14 cellular contexts compared by ENCODE assay signal in genomic region chr7:139650429-139651100, GRCh38.
DNase-seq lines count a peak whose midpoint lies in the region; ATAC-seq, FAIRE-seq and TF ChIP-seq lines count a peak whose summit lies in the region.
"Had no signal": no experiment of that assay in that cellular context is flagged by ENCODE, and none has a peak within 500 bp of the region (broad histone marks: within the 10 kb centered on the region; RNA-seq: fewer than 3 reads in every experiment).

No MANE protein-coding gene starts in this region.

- DNase-seq in Daoy (ENCODE audit: low read depth) (peak; percentile 39), body of pancreas (no peak), immature natural killer cell (peak in 2 of 3 donors; percentile 33 to 36), prostate gland (ENCODE audit: low spot score) (no peak), WERI-Rb-1 (no peak), T1000 (lab: John Stamatoyannopoulos, UW) (no peak), frontal cortex (ENCODE audit: low spot score in 2 of 2) (no peak), COLO668 (lab: John Stamatoyannopoulos, UW; ENCODE audit: unreplicated experiment) (no peak)
- DNase-seq: activated CD4-positive, alpha-beta T cell treated with anti-CD3 and anti-CD28 coated beads for 36 hours; activated naive CD8-positive, alpha-beta T cell treated with anti-CD3 and anti-CD28 coated beads, Interleukin-2, amount 10 ng/mL, durations not matched to agents 7 days and 5 days; cerebellar nuclear complex; erythroblast; NCI-H2081 treated with DMSO at 0.1 percent for 48 hours had no signal

- H3K4me1 ChIP-seq in body of pancreas (peaks cover 43% of the 10 kb centered on the region), prostate gland (replicated peaks) (peaks cover 11% of the 10 kb centered on the region)

- no peaks in the 10 kb centered on the region for H3K9me3 Mint-ChIP-seq in immature natural killer cell
- H3K9me3 Mint-ChIP-seq: activated naive CD8-positive, alpha-beta T cell treated with anti-CD3 and anti-CD28 coated beads, Interleukin-2, amount 10 ng/mL, durations not matched to agents 7 days and 5 days; T-helper 1 cell treated with Interleukin-12 subunit alpha and Interleukin-12 subunit beta and Interleukin-4 antibody, amounts not matched to agents 30 μg/mL and 1 μg/mL, for 36 hours had no signal

- H3K4me3 ChIP-seq in body of pancreas (no peak overlapping the region), prostate gland (no peak overlapping the region), WERI-Rb-1 (ENCODE audit: low read depth, low read length) (no peak overlapping the region)

- peak; percentile 19 for ATAC-seq in body of pancreas
- ATAC-seq: activated CD4-positive, alpha-beta T cell treated with anti-CD3 and anti-CD28 coated beads for 36 hours had no signal

- peak overlapping the region; percentile 43 to 75 (median 56) for H3K4me3 Mint-ChIP-seq in immature natural killer cell
- H3K4me3 Mint-ChIP-seq: activated CD4-positive, alpha-beta T cell treated with anti-CD3 and anti-CD28 coated beads for 36 hours; activated naive CD8-positive, alpha-beta T cell treated with anti-CD3 and anti-CD28 coated beads, Interleukin-2, amount 10 ng/mL, durations not matched to agents 7 days and 5 days; T-helper 1 cell treated with Interleukin-12 subunit alpha and Interleukin-12 subunit beta and Interleukin-4 antibody, amounts not matched to agents 30 μg/mL and 1 μg/mL, for 36 hours had no signal

- H3K27ac Mint-ChIP-seq in immature natural killer cell, result peak overlapping the region; percentile 87 to 94 (median 91)
- H3K27ac Mint-ChIP-seq: activated CD4-positive, alpha-beta T cell treated with anti-CD3 and anti-CD28 coated beads for 36 hours; activated naive CD8-positive, alpha-beta T cell treated with anti-CD3 and anti-CD28 coated beads, Interleukin-2, amount 10 ng/mL, durations not matched to agents 7 days and 5 days; T-helper 1 cell treated with Interleukin-12 subunit alpha and Interleukin-12 subunit beta and Interleukin-4 antibody, amounts not matched to agents 30 μg/mL and 1 μg/mL, for 36 hours had no signal

- H3K27ac ChIP-seq in body of pancreas (peak overlapping the region in 2 of 4 donors; percentile 27 to 33), prostate gland (peak overlapping the region; percentile 24 to 46), WERI-Rb-1 (no peak overlapping the region)

- no peaks in the 10 kb centered on the region for H3K36me3 ChIP-seq in body of pancreas (replicated peaks in 1 of 2; ENCODE audit: insufficient read depth in 1 of 2, low read depth in 2 of 2)
- H3K36me3 ChIP-seq in prostate gland, result no peaks in the 10 kb centered on the region
- H3K36me3 ChIP-seq in WERI-Rb-1, result peaks cover 28% of the 10 kb centered on the region

- H3K27me3 Mint-ChIP-seq in immature natural killer cell (ENCODE audit: low read depth in 3 of 3), result peaks cover 2 to 7% (median 6%) of the 10 kb centered on the region in 3 donors
- H3K27me3 Mint-ChIP-seq: activated CD4-positive, alpha-beta T cell treated with anti-CD3 and anti-CD28 coated beads for 36 hours; activated naive CD8-positive, alpha-beta T cell treated with anti-CD3 and anti-CD28 coated beads, Interleukin-2, amount 10 ng/mL, durations not matched to agents 7 days and 5 days had no signal

- TF ChIP-seq POLR2A in body of pancreas (IDR thresholded peaks at IDR 0.05) (no peak), prostate gland (IDR thresholded peaks at IDR 0.05) (no peak)

- no peaks in the 10 kb centered on the region for H3K27me3 ChIP-seq in body of pancreas
- H3K27me3 ChIP-seq in prostate gland (replicated peaks; ENCODE audit: insufficient read depth), result no peaks in the 10 kb centered on the region
- H3K27me3 ChIP-seq in WERI-Rb-1 (ENCODE audit: insufficient read depth, low read depth, severe bottlenecking), result no peaks in the 10 kb centered on the region

- peaks cover 77 to 84% of the 10 kb centered on the region in 2 donors for H3K4me1 Mint-ChIP-seq in immature natural killer cell

- H3K9me3 ChIP-seq in body of pancreas (no peaks in the 10 kb centered on the region), prostate gland (no peaks in the 10 kb centered on the region), WERI-Rb-1 (ENCODE audit: severe bottlenecking) (no peaks in the 10 kb centered on the region)

- WGBS in body of pancreas, 2 donors, result 71 to 79% methylated on average over 8 to 12 of the region's 12 CpGs
- WGBS in prostate gland, result 73% methylated on average over 12 of the region's 12 CpGs

- TF ChIP-seq CTCF in body of pancreas (IDR thresholded peaks at IDR 0.05) (no peak), prostate gland (IDR thresholded peaks at IDR 0.05) (no peak), WERI-Rb-1 (IDR thresholded peaks at IDR 0.05; ENCODE audit: low read depth, low read length) (no peak)

- no peak for FAIRE-seq in frontal cortex (lab: Jason Lieb, UNC)

- H3K36me3 Mint-ChIP-seq in immature natural killer cell, result peaks cover 0 to 3% (median 3%) of the 10 kb centered on the region in 3 donors
- H3K36me3 Mint-ChIP-seq: activated naive CD8-positive, alpha-beta T cell treated with anti-CD3 and anti-CD28 coated beads, Interleukin-2, amount 10 ng/mL, durations not matched to agents 7 days and 5 days had no signal

- intact Hi-C loops in body of pancreas (cut with DNase I) (no loop called here), prostate gland (cut with DNase I) (no loop called here)

Comparison
In these comparisons a context has a peak if more than half of its experiments do, and no peak if none do; other contexts are left out.
1. DNase-seq: peak in Daoy (single experiment) and immature natural killer cell (2 of 3); none in body of pancreas (0 of 4), prostate gland (single experiment), WERI-Rb-1 (single experiment), T1000 (single experiment), frontal cortex (0 of 2) and COLO668 (single experiment).